Comparison of ENCODE assay signal across 13 cellular contexts in the genomic region with DNA sequence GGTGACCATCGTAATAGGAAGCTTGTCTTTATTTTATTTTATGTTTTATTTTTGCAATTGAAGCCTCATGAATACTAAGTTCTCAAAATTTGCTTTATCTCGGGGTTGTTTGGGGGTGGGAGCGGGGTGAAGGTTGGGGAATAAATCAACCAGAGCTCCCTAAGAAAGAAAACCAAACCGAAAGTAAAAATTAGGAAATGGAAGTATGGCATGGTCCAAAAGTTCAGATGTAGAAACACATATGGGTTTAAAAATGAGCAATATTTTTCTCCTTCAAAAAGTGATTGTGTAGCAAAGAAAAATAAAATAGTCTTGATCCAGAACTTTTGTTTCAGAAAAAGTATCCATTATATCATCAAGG.
DNase-seq lines count a peak whose midpoint lies in the region; ATAC-seq and TF ChIP-seq lines count a peak whose summit lies in the region.
"Had no signal": no experiment of that assay in that cellular context is flagged by ENCODE, and none has a peak within 500 bp of the region (broad histone marks: within the 10 kb centered on the region; RNA-seq: fewer than 3 reads in every experiment).

No MANE protein-coding gene starts in this region.

- H3K27ac ChIP-seq in PC-3 (ENCODE audit: low read length): no peak overlapping the region

- intact Hi-C loops in PC-3 (cut with micrococcal nuclease): no loop called here

- TF ChIP-seq CTCF in AG09309 (IDR thresholded peaks at IDR 0.05; ENCODE audit: control insufficient read depth, insufficient read depth, low read depth, low read length, missing control alignments): no peak
- TF ChIP-seq CTCF in PC-3 (conservative IDR thresholded peaks at IDR 0.05; ENCODE audit: low read depth, low read length): no peak
- no peak for TF ChIP-seq CTCF in fibroblast of the aortic adventitia (IDR thresholded peaks at IDR 0.05; ENCODE audit: insufficient read depth, low read length)
- TF ChIP-seq CTCF in omental fat pad (IDR thresholded peaks at IDR 0.05): no peak

- H3K9me2 ChIP-seq in PC-3 (replicated peaks; ENCODE audit: low read length): no peaks in the 10 kb centered on the region

- H3K4me3 ChIP-seq in AG09309 (ENCODE audit: control insufficient read depth, low read depth, low read length) (peak overlapping the region; percentile 7), PC-3 (ENCODE audit: low read length) (peak overlapping the region; percentile 42), fibroblast of the aortic adventitia (ENCODE audit: low read depth, low read length) (peak overlapping the region; percentile 29)
- H3K4me3 ChIP-seq: GM12878 had no signal

- POLR2A ChIA-PET in PC-3 (lab: Charles Lee; ENCODE audit: unreplicated experiment): no interaction called here

- DNase-seq in AG09309 (ENCODE audit: low read depth): no peak
- no peak for DNase-seq in PC-3
- DNase-seq in fibroblast of the aortic adventitia (ENCODE audit: low read depth): no peak
- DNase-seq in omental fat pad (ENCODE audit: low spot score): no peak
- no peak for DNase-seq in NCI-H510A (lab: John Stamatoyannopoulos, UW)
- DNase-seq: CD4-positive, alpha-beta T cell; cortex of kidney; NCI-H1694 treated with DMSO at 0.1 percent for 48 hours; stimulated activated naive CD8-positive, alpha-beta T cell treated with anti-CD3 and anti-CD28 coated beads, Interleukin-15, Interleukin-2, amounts not matched to agents 100 U/mL and 50 U/mL, for 24 hours had no signal

- H3K4me1 ChIP-seq in PC-3 (ENCODE audit: insufficient read depth, low read length): no peaks in the 10 kb centered on the region

- no peaks in the 10 kb centered on the region for H4K20me1 ChIP-seq in PC-3 (ENCODE audit: low read length)

- BruUV-seq in PC-3 (replicated peaks; lab: Mats Ljungman, UMichigan): no TSS peak

- no peaks in the 10 kb centered on the region for H3K36me3 ChIP-seq in PC-3 (ENCODE audit: low read depth, low read length)

- CTCF ChIA-PET in PC-3 (lab: Charles Lee): no interaction called here

- no peaks in the 10 kb centered on the region for H3K79me2 ChIP-seq in PC-3 (ENCODE audit: low read length)

- no peaks in the 10 kb centered on the region for H3K9me3 ChIP-seq in PC-3 (ENCODE audit: low read length)

- no peaks in the 10 kb centered on the region for H3K27me3 ChIP-seq in PC-3 (ENCODE audit: low read length)

- ATAC-seq in PC-3: no peak
- ATAC-seq in omental fat pad (ENCODE audit: low FRiP score): peak; percentile 52
- no peak for ATAC-seq in HG03025 (IDR thresholded peaks at IDR 0.05; ENCODE audit: low FRiP score, unreplicated experiment)
- ATAC-seq in HG03571 (IDR thresholded peaks at IDR 0.05; ENCODE audit: unreplicated experiment): no peak
- no peak for ATAC-seq in GM21381 (IDR thresholded peaks at IDR 0.05; ENCODE audit: unreplicated experiment)
- ATAC-seq: GM12878; stimulated activated naive CD8-positive, alpha-beta T cell treated with anti-CD3 and anti-CD28 coated beads, Interleukin-15, Interleukin-2, amounts not matched to agents 100 U/mL and 50 U/mL, for 24 hours had no signal

- H3F3A ChIP-seq in PC-3 (ENCODE audit: low read length, unreplicated experiment): no peaks in the 10 kb centered on the region

- peak overlapping the region; percentile 60 for H3K4me2 ChIP-seq in PC-3 (ENCODE audit: low read length)

- H3K9ac ChIP-seq in PC-3 (ENCODE audit: low read length): no peak overlapping the region

- H2AFZ ChIP-seq in PC-3 (ENCODE audit: low read length): 0 out of 2 replicates have a peak overlapping the region, but pooled peaks have one; percentile 22
